ENCODE assay signal across 23 cellular contexts in genomic region chr10:121812031-121812430, GRCh38.
"Had no signal": no experiment of that assay in that cellular context is flagged by ENCODE, and none has a peak within 500 bp of the region (broad histone marks: within the 10 kb centered on the region; RNA-seq: fewer than 3 reads in every experiment).

No MANE protein-coding gene starts in this region.

- H3K9me3 Mint-ChIP-seq: naive thymus-derived CD4-positive, alpha-beta T cell; natural killer cell treated with Interleukin-12 subunit alpha and Interleukin-12 subunit beta and Interleukin-15 and Interleukin-18, amount 100 ng/mL, for 72 hours; stimulated activated effector memory CD8-positive, alpha-beta T cell treated with anti-CD3 and anti-CD28 coated beads, Interleukin-12 subunit alpha, Interleukin-12 subunit beta, amount 100 ng/mL, for 72 hours; stimulated activated naive CD8-positive, alpha-beta T cell treated with anti-CD3 and anti-CD28 coated beads, Interleukin-15, Interleukin-2, amounts not matched to agents 100 ng/mL and 50 ng/mL, for 24 hours had no signal

- DNase-seq: hippocampal formation; left colon; left lung; lower lobe of right lung; mammary epithelial cell; mesenchymal stem cell; naive thymus-derived CD4-positive, alpha-beta T cell; ovary; retina; right cardiac atrium; spleen; stimulated activated CD4-positive, alpha-beta T cell treated with anti-CD3 and anti-CD28 coated beads, Interleukin-4, amount 100 ng/mL, for 24 hours; stimulated activated naive CD4-positive, alpha-beta T cell; tibial artery; uterus had no signal

- H3K9me3 ChIP-seq: left lung, lower lobe of right lung, ovary, prostate gland, spleen, suprapubic skin, thoracic aorta, tibial artery, uterus had no signal

- H3K4me3 ChIP-seq: left lung, lower lobe of right lung, ovary, prostate gland, skin epidermis, spleen, suprapubic skin, thoracic aorta, tibial artery, uterus had no signal

- H3K4me1 ChIP-seq: left lung, lower lobe of right lung, prostate gland, spleen, suprapubic skin, tibial artery, uterus had no signal

- H3K36me3 ChIP-seq: left lung, ovary, prostate gland, suprapubic skin, uterus had no signal

- H3K4me3 Mint-ChIP-seq: naive thymus-derived CD4-positive, alpha-beta T cell; natural killer cell treated with Interleukin-12 subunit alpha and Interleukin-12 subunit beta and Interleukin-15 and Interleukin-18, amount 100 ng/mL, for 72 hours; stimulated activated effector memory CD8-positive, alpha-beta T cell treated with anti-CD3 and anti-CD28 coated beads, Interleukin-12 subunit alpha, Interleukin-12 subunit beta, amount 100 ng/mL, for 72 hours; stimulated activated naive CD8-positive, alpha-beta T cell treated with anti-CD3 and anti-CD28 coated beads, Interleukin-15, Interleukin-2, amounts not matched to agents 100 ng/mL and 50 ng/mL, for 24 hours; type B pancreatic cell had no signal

- H3K36me3 Mint-ChIP-seq: natural killer cell treated with Interleukin-12 subunit alpha and Interleukin-12 subunit beta and Interleukin-15 and Interleukin-18, amount 100 ng/mL, for 72 hours; stimulated activated effector memory CD8-positive, alpha-beta T cell treated with anti-CD3 and anti-CD28 coated beads, Interleukin-12 subunit alpha, Interleukin-12 subunit beta, amount 100 ng/mL, for 72 hours had no signal

- H3K27me3 ChIP-seq: left lung, ovary, spleen, suprapubic skin, tibial artery, uterus had no signal

- H3K27me3 Mint-ChIP-seq: naive thymus-derived CD4-positive, alpha-beta T cell; natural killer cell treated with Interleukin-12 subunit alpha and Interleukin-12 subunit beta and Interleukin-15 and Interleukin-18, amount 100 ng/mL, for 72 hours; stimulated activated naive CD8-positive, alpha-beta T cell treated with anti-CD3 and anti-CD28 coated beads, Interleukin-15, Interleukin-2, amounts not matched to agents 100 ng/mL and 50 ng/mL, for 24 hours; type B pancreatic cell had no signal

- H3K4me1 Mint-ChIP-seq: stimulated activated effector memory CD8-positive, alpha-beta T cell treated with anti-CD3 and anti-CD28 coated beads, Interleukin-12 subunit alpha, Interleukin-12 subunit beta, amount 100 ng/mL, for 72 hours had no signal

- H3K27ac ChIP-seq: left lung, lower lobe of right lung, ovary, prostate gland, skin epidermis, spleen, suprapubic skin, thoracic aorta, tibial artery, uterus had no signal

- H3K27ac Mint-ChIP-seq: naive thymus-derived CD4-positive, alpha-beta T cell; natural killer cell treated with Interleukin-12 subunit alpha and Interleukin-12 subunit beta and Interleukin-15 and Interleukin-18, amount 100 ng/mL, for 72 hours; stimulated activated effector memory CD8-positive, alpha-beta T cell treated with anti-CD3 and anti-CD28 coated beads, Interleukin-12 subunit alpha, Interleukin-12 subunit beta, amount 100 ng/mL, for 72 hours; stimulated activated naive CD8-positive, alpha-beta T cell treated with anti-CD3 and anti-CD28 coated beads, Interleukin-15, Interleukin-2, amounts not matched to agents 100 ng/mL and 50 ng/mL, for 24 hours; type B pancreatic cell had no signal
